Comparison of ENCODE assay signal across 8 cellular contexts in genomic region chrX:114959729-114960128, GRCh38. TPM values are rescaled to one million over a fixed set of nuclear protein-coding genes. Genes with fewer than 3 reads are reported as not detected.
DNase-seq lines count a peak whose midpoint lies in the region; ATAC-seq and TF ChIP-seq lines count a peak whose summit lies in the region.

No MANE protein-coding gene starts in this region.

- H3K4me1 ChIP-seq in body of pancreas (no peaks in the 10 kb centered on the region), left lung (no peaks in the 10 kb centered on the region)

- H3K4me3 ChIP-seq in body of pancreas (no peak overlapping the region), left lung (no peak overlapping the region)

- no peak overlapping the region for H3K27ac Mint-ChIP-seq in T-helper 2 cell treated with Interferon-gamma antibody and Interleukin-4, amounts not matched to agents 5 μg/mL and 100 μg/mL, for 36 hours

- H3K27me3 ChIP-seq in body of pancreas (no peaks in the 10 kb centered on the region), left lung (peaks cover 0 to 3% of the 10 kb centered on the region in 2 donors)

- H3K9me3 Mint-ChIP-seq in T-helper 2 cell treated with Interferon-gamma antibody and Interleukin-4, amounts not matched to agents 5 μg/mL and 100 μg/mL, for 36 hours: no peaks in the 10 kb centered on the region

- intact Hi-C loops in body of pancreas (cut with DNase I) (no loop called here), left lung (cut with DNase I) (no loop called here)

- no peaks in the 10 kb centered on the region for H3K4me1 Mint-ChIP-seq in T-helper 2 cell treated with Interferon-gamma antibody and Interleukin-4, amounts not matched to agents 5 μg/mL and 100 μg/mL, for 36 hours (ENCODE audit: low read depth)

- H3K27me3 Mint-ChIP-seq in T-helper 2 cell treated with Interferon-gamma antibody and Interleukin-4, amounts not matched to agents 5 μg/mL and 100 μg/mL, for 36 hours (ENCODE audit: low read depth): no peaks in the 10 kb centered on the region

- no peak for TF ChIP-seq POLR2A in body of pancreas (IDR thresholded peaks at IDR 0.05)

- H3K9me3 ChIP-seq in body of pancreas (no peaks in the 10 kb centered on the region), left lung (no peaks in the 10 kb centered on the region)

- peak; percentile 0 for DNase-seq in HuH-7 (ENCODE audit: low spot score)
- no peak for DNase-seq in body of pancreas
- DNase-seq in left lung: no peak
- DNase-seq in cerebellar nuclear complex (lab: John Stamatoyannopoulos, UW): no peak
- no peak for DNase-seq in T-helper 2 cell treated with Interferon-gamma antibody and Interleukin-4, amounts not matched to agents 5 μg/mL and 100 μg/mL, for 36 hours (ENCODE audit: low spot score)

- peak; percentile 56 for TF ChIP-seq CTCF in C4-2B (conservative IDR thresholded peaks at IDR 0.05)
- TF ChIP-seq CTCF in body of pancreas (IDR thresholded peaks at IDR 0.05): peak in 4 of 7 experiments; percentile 26 to 40 (median 31)
- TF ChIP-seq CTCF in left lung (IDR thresholded peaks at IDR 0.05): peak; percentile 21 to 32

- no peaks in the 10 kb centered on the region for H3K36me3 Mint-ChIP-seq in T-helper 2 cell treated with Interferon-gamma antibody and Interleukin-4, amounts not matched to agents 5 μg/mL and 100 μg/mL, for 36 hours (ENCODE audit: low read depth)

- H3K36me3 ChIP-seq in body of pancreas (replicated peaks in 1 of 2; ENCODE audit: insufficient read depth in 1 of 2, low read depth in 2 of 2): no peaks in the 10 kb centered on the region
- H3K36me3 ChIP-seq in left lung: no peaks in the 10 kb centered on the region

- ATAC-seq in body of pancreas (no peak), left lung (peak; percentile 45), GM21526 (IDR thresholded peaks at IDR 0.05; ENCODE audit: low FRiP score, unreplicated experiment) (no peak), HG02938 (IDR thresholded peaks at IDR 0.05; ENCODE audit: unreplicated experiment) (no peak)

- no peak overlapping the region for H3K4me3 Mint-ChIP-seq in T-helper 2 cell treated with Interferon-gamma antibody and Interleukin-4, amounts not matched to agents 5 μg/mL and 100 μg/mL, for 36 hours

- H3K27ac ChIP-seq in C4-2B (no peak overlapping the region), body of pancreas (no peak overlapping the region), left lung (no peak overlapping the region)

RNA-seq across cellular contexts. Expression of gene IL13RA2, which starts 57.7 kb away (rescaled TPM):
- total RNA-seq in body of pancreas: under 1 TPM in 1 of 2 donors, not detected in 1; 0.78 TPM
- total RNA-seq in left lung: 1 to 10 TPM; 2.5 to 4.0 TPM
